33 cellular contexts compared by ENCODE assay signal in the genomic region with DNA sequence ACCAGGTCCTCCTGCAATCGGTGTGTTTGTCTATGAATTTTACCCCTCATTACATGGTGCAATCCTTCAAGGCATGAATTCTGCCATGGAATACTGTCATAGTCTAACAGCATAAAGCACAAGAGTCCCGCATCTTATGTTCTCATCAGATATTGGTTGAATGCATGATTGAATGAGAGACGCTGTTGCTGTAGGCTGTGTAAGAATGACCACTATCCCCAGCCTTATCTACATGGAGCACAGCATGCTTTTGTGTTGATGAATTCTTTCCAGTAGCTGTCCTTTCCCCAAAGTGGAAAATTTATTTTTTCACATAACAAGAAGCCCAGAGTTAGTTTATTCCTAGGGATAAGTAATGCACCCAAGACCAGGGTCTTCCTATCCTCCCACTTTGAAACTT. TPM values are rescaled to one million over a fixed set of nuclear protein-coding genes. Genes with fewer than 3 reads are reported as not detected.
A peak's percentile ranks its signal among the peaks of the same experiment; 100 is the strongest.
DNase-seq lines count a peak whose midpoint lies in the region; ATAC-seq, FAIRE-seq and TF ChIP-seq lines count a peak whose summit lies in the region.
"Had no signal": no experiment of that assay in that cellular context is flagged by ENCODE, and none has a peak within 500 bp of the region (broad histone marks: within the 10 kb centered on the region; RNA-seq: fewer than 3 reads in every experiment).

No MANE protein-coding gene starts in this region.

- ATAC-seq in K562 (peak; percentile 15; the same call in 1 of the 3 replicates), upper lobe of right lung (no peak)
- ATAC-seq: A549; CD8-positive, alpha-beta T cell had no signal

- no peak overlapping the region for H4K12ac ChIP-seq in trophoblast cell (ENCODE audit: low read depth, low read length)

- no peak for TF ChIP-seq RAD21 in K562 (CRISPR knock-in tag; conservative IDR thresholded peaks at IDR 0.05 in 1 of 2, IDR thresholded peaks at IDR 0.05 in 1 of 2)

- no peak overlapping the region for H2AK5ac ChIP-seq in trophoblast cell (ENCODE audit: low read length)

- H3K4me2 ChIP-seq in K562 (ENCODE audit: insufficient read depth, low read length) (no peak overlapping the region), parathyroid adenoma (ENCODE audit: low read length) (no peak overlapping the region), trophoblast cell (ENCODE audit: low read length) (no peak overlapping the region)
- H3K4me2 ChIP-seq: A549; BLaER1; BLaER1 treated with 17β-estradiol and CSF1 and Interleukin-3, amounts not matched to agents 10 nM and 100 nM had no signal

- no peak for TF ChIP-seq EP300 in K562 (IDR thresholded peaks at IDR 0.05; ENCODE audit: low read length)
- no peak for TF ChIP-seq EP300 in tibial nerve (IDR thresholded peaks at IDR 0.05)

- no peak overlapping the region for H2AFZ ChIP-seq in K562 (ENCODE audit: low read depth, low read length)
- no peak overlapping the region for H2AFZ ChIP-seq in parathyroid adenoma
- no peak overlapping the region for H2AFZ ChIP-seq in trophoblast cell (ENCODE audit: insufficient read depth, low read length, poor library complexity)

- H3K27me3 ChIP-seq in K562 (ENCODE audit: control insufficient read depth in 2 of 2, insufficient read depth in 2 of 2, low read length in 2 of 2) (no peaks in the 10 kb centered on the region; a peak in 1 of 5 replicates), parathyroid adenoma (ENCODE audit: control insufficient read depth, insufficient read depth, low read length) (no peaks in the 10 kb centered on the region), trophoblast cell (ENCODE audit: insufficient read depth, low read length) (no peaks in the 10 kb centered on the region), upper lobe of right lung (no peaks in the 10 kb centered on the region), tibial nerve (no peaks in the 10 kb centered on the region)
- H3K27me3 ChIP-seq: BE2C; BLaER1; BLaER1 treated with 17β-estradiol and CSF1 and Interleukin-3, amounts not matched to agents 10 nM and 100 nM had no signal

- H3K79me1 ChIP-seq in trophoblast cell (ENCODE audit: low read length): peaks cover 1% of the 10 kb centered on the region

- in situ Hi-C loops in K562 (cut with MboI): no loop called here

- H3K4me1 ChIP-seq in K562 (replicated peaks in 1 of 2; ENCODE audit: control insufficient read depth in 2 of 2, insufficient read depth in 2 of 2, low read length in 2 of 2): peaks cover 0 to 1% of the 10 kb centered on the region in 2 experiments; a peak in 2 of 5 replicates
- H3K4me1 ChIP-seq in parathyroid adenoma: peaks cover 3% of the 10 kb centered on the region
- H3K4me1 ChIP-seq in trophoblast cell (ENCODE audit: control insufficient read depth in 1 of 2, insufficient read depth in 2 of 2, low read length in 2 of 2): no peaks in the 10 kb centered on the region
- no peaks in the 10 kb centered on the region for H3K4me1 ChIP-seq in upper lobe of right lung
- H3K4me1 ChIP-seq in tibial nerve: peaks cover 0 to 11% (median 3%) of the 10 kb centered on the region in 4 donors

- H3K23ac ChIP-seq in trophoblast cell (ENCODE audit: low read length): no peak overlapping the region

- H3K27ac ChIP-seq in K562 (ENCODE audit: extremely low read depth, low read depth, low read length) (no peak overlapping the region), parathyroid adenoma (peak overlapping the region; percentile 3), trophoblast cell (ENCODE audit: low read depth, low read length) (no peak overlapping the region), upper lobe of right lung (no peak overlapping the region), tibial nerve (no peak overlapping the region)
- H3K27ac ChIP-seq: 22Rv1; A549; BLaER1; BLaER1 treated with 17β-estradiol and CSF1 and Interleukin-3, amounts not matched to agents 10 nM and 100 nM; C4-2B had no signal

- FAIRE-seq in K562 (lab: Jason Lieb, UNC): no peak
- FAIRE-seq: A204.1, A549, D721Med had no signal

- POLR2A ChIA-PET in K562 (lab: Yijun Ruan, JAX): no interaction called here

- no peak overlapping the region for H2BK12ac ChIP-seq in trophoblast cell (ENCODE audit: low read length)

- H4K20me1 ChIP-seq in K562 (replicated peaks; ENCODE audit: control insufficient read depth, insufficient read depth, low read length): no peaks in the 10 kb centered on the region
- H4K20me1 ChIP-seq: BLaER1; BLaER1 treated with 17β-estradiol and CSF1 and Interleukin-3, amounts not matched to agents 10 nM and 100 nM had no signal

- CTCF ChIA-PET in K562 (lab: Yijun Ruan, JAX; ENCODE audit: low intra/inter-chr PET ratio): no interaction called here

- no peak overlapping the region for H3K14ac ChIP-seq in trophoblast cell (ENCODE audit: low read length)

- TF ChIP-seq CTCF in K562 (IDR thresholded peaks at IDR 0.05 in 2 of 3, conservative IDR thresholded peaks at IDR 0.05 in 1 of 3; ENCODE audit: insufficient read depth in 2 of 3, low read depth in 1 of 3, low read length in 3 of 3): no peak
- no peak for TF ChIP-seq CTCF in parathyroid adenoma (IDR thresholded peaks at IDR 0.05)
- TF ChIP-seq CTCF in upper lobe of right lung (IDR thresholded peaks at IDR 0.05): no peak
- TF ChIP-seq CTCF in tibial nerve (IDR thresholded peaks at IDR 0.05): no peak

- H3K4me3 ChIP-seq in K562 (no peak overlapping the region), parathyroid adenoma (ENCODE audit: low read depth, low read length) (no peak overlapping the region), trophoblast cell (ENCODE audit: low read depth, low read length) (no peak overlapping the region), upper lobe of right lung (no peak overlapping the region), tibial nerve (no peak overlapping the region)
- H3K4me3 ChIP-seq: A549; BLaER1; BLaER1 treated with 17β-estradiol and CSF1 and Interleukin-3, amounts not matched to agents 10 nM and 100 nM had no signal

- 22% methylated on average over 3 of the region's 3 CpGs for WGBS in K562 (ENCODE audit: insufficient coverage, low coverage, missing lambda C conversion rate)
- WGBS in trophoblast cell (ENCODE audit: extremely low coverage, insufficient coverage, insufficient read length): no CpG with 5 or more reads among the region's 3 CpGs
- WGBS in tibial nerve, 2 donors: 91 to 92% methylated on average over 3 of the region's 3 CpGs

- no peak overlapping the region for H3K18ac ChIP-seq in trophoblast cell (ENCODE audit: low read length)

- TF ChIP-seq POLR2A in K562 (conservative IDR thresholded peaks at IDR 0.05) (no peak), tibial nerve (IDR thresholded peaks at IDR 0.05) (no peak)

- no peak overlapping the region for H2BK120ac ChIP-seq in trophoblast cell (ENCODE audit: insufficient read depth, low read length, poor library complexity)

- no peak overlapping the region for H3K4ac ChIP-seq in trophoblast cell (ENCODE audit: low read depth, low read length)

- H3K9me3 ChIP-seq in K562 (replicated peaks; ENCODE audit: control insufficient read depth, insufficient read depth, low read depth, low read length) (no peaks in the 10 kb centered on the region), parathyroid adenoma (ENCODE audit: control insufficient read depth, low read length) (peaks cover 3% of the 10 kb centered on the region), trophoblast cell (ENCODE audit: insufficient read depth, low read depth, low read length) (peaks cover 2% of the 10 kb centered on the region), upper lobe of right lung (no peaks in the 10 kb centered on the region), tibial nerve (no peaks in the 10 kb centered on the region)
- H3K9me3 ChIP-seq: A549, BE2C, Caco-2 had no signal

- no peak overlapping the region for H4K8ac ChIP-seq in trophoblast cell (ENCODE audit: low read depth, low read length)

- H3K36me3 ChIP-seq in K562 (ENCODE audit: control insufficient read depth, insufficient read depth, low read length): no peaks in the 10 kb centered on the region
- H3K36me3 ChIP-seq in parathyroid adenoma (ENCODE audit: control insufficient read depth, insufficient read depth, low read length): no peaks in the 10 kb centered on the region
- no peaks in the 10 kb centered on the region for H3K36me3 ChIP-seq in trophoblast cell (ENCODE audit: control insufficient read depth in 1 of 2, insufficient read depth in 2 of 2, low read length in 2 of 2)
- no peaks in the 10 kb centered on the region for H3K36me3 ChIP-seq in upper lobe of right lung
- peaks cover 0 to 29% (median 0%) of the 10 kb centered on the region in 3 donors for H3K36me3 ChIP-seq in tibial nerve
- H3K36me3 ChIP-seq: BE2C had no signal

- intact Hi-C loops in K562 (cut with micrococcal nuclease) (no loop called here), upper lobe of right lung (cut with DNase I) (no loop called here)

- no TSS peak for BruUV-seq in K562 (replicated peaks; lab: Mats Ljungman, UMichigan)

- H4K91ac ChIP-seq in trophoblast cell (ENCODE audit: low read depth, low read length): no peak overlapping the region

- H3K79me2 ChIP-seq in K562 (ENCODE audit: control insufficient read depth, insufficient read depth, low read length) (no peaks in the 10 kb centered on the region; the same call in 2 of the 3 replicates), parathyroid adenoma (no peaks in the 10 kb centered on the region), trophoblast cell (ENCODE audit: control insufficient read depth, insufficient read depth, low read length, poor library complexity) (peaks cover 1% of the 10 kb centered on the region)

- H3K9me1 ChIP-seq in K562 (ENCODE audit: control insufficient read depth, insufficient read depth, low read length): no peaks in the 10 kb centered on the region

- DNase-seq in K562 (ENCODE audit: extremely low read depth in 1 of 4, low spot score in 3 of 4) (no peak), trophoblast cell (peak; percentile 80 to 93), upper lobe of right lung (no peak), NCI-H146 (lab: John Stamatoyannopoulos, UW) (no peak), tibial nerve (ENCODE audit: low spot score in 2 of 2) (no peak)
- DNase-seq: 8988T; ACHN; AML-193; BE2C; C1 segment of cervical spinal cord; Caco-2; Calu3; CD4-positive, alpha-beta memory T cell; CD4-positive, alpha-beta T cell; CD4-positive, CD25-positive, alpha-beta regulatory T cell; CD8-positive, alpha-beta memory T cell; CD8-positive, alpha-beta T cell; COR-L47; DMS 273 treated with DMSO at 0.1 percent for 48 hours; DMS153; DMS53; DMS79; DMS79 treated with DMSO at 0.1 percent for 48 hours; DND-41; EL had no signal

- no peak overlapping the region for H2BK5ac ChIP-seq in trophoblast cell (ENCODE audit: low read depth, low read length, poor library complexity)

- no peak overlapping the region for H3K9ac ChIP-seq in K562 (ENCODE audit: insufficient read depth in 1 of 2, low read depth in 2 of 2, low read length in 2 of 2)
- no peak overlapping the region for H3K9ac ChIP-seq in parathyroid adenoma
- H3K9ac ChIP-seq in trophoblast cell (ENCODE audit: low read length): no peak overlapping the region
- H3K9ac ChIP-seq: BLaER1; BLaER1 treated with 17β-estradiol and CSF1 and Interleukin-3, amounts not matched to agents 10 nM and 100 nM had no signal

RNA-seq across cellular contexts. Expression of a gene that starts 5.6 kb away (rescaled TPM):
- total RNA-seq in K562 (2011; cell fraction: chromatin; rRNA removed; ENCODE audit: low replicate concordance): 13.0 and 21.5 TPM in 2 replicates
- 14.6 and 17.2 TPM in 2 replicates for total RNA-seq in K562 (2011; cell fraction: nucleolus; rRNA removed)
- total RNA-seq in K562 (2011; cell fraction: nucleoplasm; rRNA removed): 18.0 and 28.9 TPM in 2 replicates
- total RNA-seq in K562 (2014; rRNA removed) (7.4 and 8.5 TPM in 2 replicates), K562 (2014; rRNA removed; fragmentation: Illumina TruSeq; extraction: Trizol) (8.4 and 8.9 TPM in 2 replicates), K562 (2015; rRNA removed; fragmentation: Illumina TruSeq; extraction: Trizol) (10.7 and 11.0 TPM in 2 replicates), K562 (2021) (10.8 and 13.3 TPM in 2 replicates), upper lobe of right lung (24.2 TPM), tibial nerve (10 to 100 TPM; 21.3 to 27.5 (median 23.7) TPM)
- polyA plus RNA-seq in K562 (2011; rRNA removed) (6.1 and 10.1 TPM in 2 replicates), K562 (2014; fragmentation: Illumina TruSeq; extraction: Trizol) (11.6 and 12.8 TPM in 2 replicates), K562 (2014; fragmentation: Nextera tagmentation; extraction: Ambion mirVana) (1 to 10 TPM; 2.6 to 2.8 TPM), K562 (2014; rRNA removed) (8.9 and 10.3 TPM in 2 replicates)
- 6.4 and 8.7 TPM in 2 replicates for polyA plus RNA-seq in K562 (2011; cell fraction: cytosol; rRNA removed)
- 11.1 and 17.8 TPM in 2 replicates for polyA plus RNA-seq in K562 (2011; cell fraction: nucleus; rRNA removed)
- 8.4 and 10.0 TPM in 2 replicates for polyA plus RNA-seq in K562 (2012)
- polyA minus RNA-seq in K562 (2011; rRNA and poly(A)+ RNA removed): 5.8 and 10.5 TPM in 2 replicates
- polyA minus RNA-seq in K562 (2011; cell fraction: cytosol; rRNA and poly(A)+ RNA removed): 4.6 and 7.9 TPM in 2 replicates
- 5.3 TPM in 2 replicates for polyA minus RNA-seq in K562 (2011; cell fraction: nucleus; rRNA and poly(A)+ RNA removed)
- polyA plus RNA-seq in trophoblast cell (2013): 30.3 and 31.3 TPM in 2 replicates

Comparison
In these comparisons a context has a peak if more than half of its experiments do, and no peak if none do; other contexts are left out.
1. DNase-seq: peak in trophoblast cell (2 of 2); none in K562 (0 of 4), upper lobe of right lung (single experiment), NCI-H146 (single experiment) and tibial nerve (0 of 2).